In the genomic region with DNA sequence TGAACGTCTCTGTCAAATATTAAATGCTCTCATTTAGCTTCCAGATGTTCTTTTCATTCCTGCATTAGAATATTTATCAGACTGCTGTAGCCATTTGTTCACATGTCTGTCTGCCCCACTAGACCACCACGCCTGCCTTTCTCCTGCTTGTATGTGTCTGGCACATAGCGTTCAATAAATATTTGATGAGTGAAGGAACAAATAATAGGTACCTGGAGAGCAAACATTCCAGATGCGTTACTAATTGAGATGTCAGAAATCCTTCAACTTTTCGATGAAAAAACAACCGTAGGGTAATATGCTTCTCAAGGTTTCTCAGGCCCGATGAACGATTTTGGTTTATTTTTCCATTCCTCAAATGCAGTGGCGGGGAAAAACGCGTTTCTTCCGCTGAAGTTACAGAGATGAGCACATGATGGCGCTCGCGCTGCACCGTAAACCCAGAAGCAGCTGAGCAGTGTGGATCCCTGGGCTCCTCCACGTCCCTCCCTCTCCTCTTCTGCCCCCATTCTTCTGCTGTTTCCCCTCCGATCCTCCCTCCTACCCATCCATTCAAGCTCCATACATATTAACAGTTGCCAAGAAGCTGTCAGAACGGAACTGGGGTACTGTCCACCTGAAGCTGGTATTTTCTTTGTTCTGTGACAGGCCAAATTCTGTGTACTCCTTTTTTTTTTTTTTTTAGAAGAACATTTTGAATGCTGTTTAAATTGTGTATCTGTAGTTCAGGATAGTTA, we compare ENCODE assay signal across 8 cellular contexts.
A peak's percentile ranks its signal among the peaks of the same experiment; 100 is the strongest.
DNase-seq lines count a peak whose midpoint lies in the region; ATAC-seq lines count a peak whose summit lies in the region.

No MANE protein-coding gene starts in this region.

- no peak overlapping the region for H3K27ac ChIP-seq in substantia nigra (ENCODE audit: low read depth, low read length, poor library complexity, severe bottlenecking)

- DNase-seq in ELR (ENCODE audit: low read depth) = peak; percentile 68
- DNase-seq in NCI-H82 (lab: John Stamatoyannopoulos, UW) = peak; percentile 78
- DNase-seq in cerebellum (ENCODE audit: low spot score) = peak; percentile 65
- peak; percentile 85 for DNase-seq in left kidney (ENCODE audit: low read depth, low spot score)
- peak in 39 of 49 donors; percentile 3 to 60 (median 38) for DNase-seq in substantia nigra (lab: John Stamatoyannopoulos, UW)

- ATAC-seq in HG03521 (IDR thresholded peaks at IDR 0.05; ENCODE audit: unreplicated experiment) (peak; percentile 53), HG02840 (IDR thresholded peaks at IDR 0.05; ENCODE audit: low FRiP score, unreplicated experiment) (no peak), HG03342 (IDR thresholded peaks at IDR 0.05; ENCODE audit: unreplicated experiment) (no peak)
